Comparison of ENCODE assay signal across 21 cellular contexts in genomic region chr19:47419789-47420188, GRCh38. TPM values are rescaled to one million over a fixed set of nuclear protein-coding genes. Genes with fewer than 3 reads are reported as not detected.
DNase-seq lines count a peak whose midpoint lies in the region; ATAC-seq and TF ChIP-seq lines count a peak whose summit lies in the region.
"Had no signal": no experiment of that assay in that cellular context is flagged by ENCODE, and none has a peak within 500 bp of the region (broad histone marks: within the 10 kb centered on the region; RNA-seq: fewer than 3 reads in every experiment).

No MANE protein-coding gene starts in this region.

- H3K36me3 Mint-ChIP-seq in endodermal cell (ENCODE audit: low read depth) (peaks cover 14% of the 10 kb centered on the region), mesothelial cell of epicardium (peaks cover 7% of the 10 kb centered on the region)

- no peaks in the 10 kb centered on the region for H3K9me3 Mint-ChIP-seq in endodermal cell
- no peaks in the 10 kb centered on the region for H3K9me3 Mint-ChIP-seq in mesothelial cell of epicardium
- H3K9me3 Mint-ChIP-seq: CD4-positive, alpha-beta T cell had no signal

- no peaks in the 10 kb centered on the region for H3K36me3 ChIP-seq in HUES48 (ENCODE audit: control insufficient read depth, insufficient read depth, low read length)
- H3K36me3 ChIP-seq in endodermal cell (ENCODE audit: control insufficient read depth, insufficient read depth, low read length) = peaks cover 10% of the 10 kb centered on the region
- H3K36me3 ChIP-seq in upper lobe of right lung = no peaks in the 10 kb centered on the region
- no peaks in the 10 kb centered on the region for H3K36me3 ChIP-seq in stomach
- H3K36me3 ChIP-seq: SJCRH30, thyroid gland had no signal

- TF ChIP-seq EP300 in stomach (IDR thresholded peaks at IDR 0.05) = no peak

- H3K4me3 ChIP-seq in HUES48 (ENCODE audit: low read depth, low read length) (peak overlapping the region; percentile 65), endodermal cell (ENCODE audit: low read length) (peak overlapping the region; percentile 73), upper lobe of right lung (no peak overlapping the region), stomach (no peak overlapping the region)

- H3K9me3 ChIP-seq in HUES48 (ENCODE audit: control insufficient read depth, insufficient read depth, low read length) (no peaks in the 10 kb centered on the region), endodermal cell (ENCODE audit: control insufficient read depth, low read length) (no peaks in the 10 kb centered on the region), upper lobe of right lung (no peaks in the 10 kb centered on the region), stomach (no peaks in the 10 kb centered on the region)
- H3K9me3 ChIP-seq: SJCRH30, thyroid gland had no signal

- intact Hi-C loops in upper lobe of right lung (cut with DNase I) (no loop called here), stomach (cut with DNase I; ENCODE audit: low total_unique reads) (no loop called here)

- H3K27ac Mint-ChIP-seq in endodermal cell (no peak overlapping the region), mesothelial cell of epicardium (peak overlapping the region; percentile 96)
- H3K27ac Mint-ChIP-seq: CD4-positive, alpha-beta T cell had no signal

- no peak for ATAC-seq in upper lobe of right lung
- ATAC-seq in GM18873 (IDR thresholded peaks at IDR 0.05; ENCODE audit: low FRiP score, unreplicated experiment) = no peak
- ATAC-seq: right cardiac atrium had no signal

- H3K4me1 Mint-ChIP-seq in endodermal cell = peaks cover 34% of the 10 kb centered on the region
- H3K4me1 Mint-ChIP-seq in mesothelial cell of epicardium = peaks cover 62% of the 10 kb centered on the region

- TF ChIP-seq POLR2A in stomach (IDR thresholded peaks at IDR 0.05) = no peak

- H3K9ac ChIP-seq in HUES48 (ENCODE audit: low read depth, low read length) = no peak overlapping the region
- H3K9ac ChIP-seq in endodermal cell (ENCODE audit: extremely low read depth, low read length, poor library complexity, severe bottlenecking) = peak overlapping the region; percentile 25
- H3K9ac ChIP-seq: parathyroid adenoma had no signal

- 8 to 15% methylated on average over 2 to 17 of the region's 19 CpGs for whole genome bisulfite sequencing in endodermal cell (ENCODE audit: insufficient coverage in 1 of 2, insufficient read length in 1 of 2), 2 experiments
- WGBS in stomach, 5 donors = 8 to 20% (median 16%) methylated on average over 18 to 19 of the region's 19 CpGs

- DNase-seq in endodermal cell (peak; percentile 66), mesothelial cell of epicardium (ENCODE audit: low spot score in 2 of 2, unreplicated experiment in 2 of 2) (no peak), upper lobe of right lung (peak; percentile 61), NCI-H345 (lab: John Stamatoyannopoulos, UW) (no peak), stomach (no peak)
- DNase-seq: activated CD8-positive, alpha-beta memory T cell treated with anti-CD3 and anti-CD28 coated beads for 24 hours; activated T-cell treated with anti-CD3 and anti-CD28 coated beads, Interleukin-2, amount 50 U/mL, for 1 hour; CD4-positive, alpha-beta T cell; cortex of kidney; GDM1; Karpas-422; stimulated activated naive CD4-positive, alpha-beta T cell treated with Interleukin-2 at 50 U/mL for 16 hours; thyroid gland had no signal

- peak overlapping the region; percentile 42 for H3K4me3 Mint-ChIP-seq in endodermal cell
- peak overlapping the region; percentile 52 for H3K4me3 Mint-ChIP-seq in mesothelial cell of epicardium
- H3K4me3 Mint-ChIP-seq: CD4-positive, alpha-beta T cell had no signal

- no peak overlapping the region for H3K27ac ChIP-seq in HUES48 (ENCODE audit: low read depth, low read length)
- peak overlapping the region; percentile 90 for H3K27ac ChIP-seq in endodermal cell (ENCODE audit: low read depth, low read length)
- no peak overlapping the region for H3K27ac ChIP-seq in upper lobe of right lung
- H3K27ac ChIP-seq in stomach = no peak overlapping the region
- H3K27ac ChIP-seq: parathyroid adenoma, SJCRH30, thyroid gland had no signal

- H3K27me3 Mint-ChIP-seq in endodermal cell (ENCODE audit: insufficient read depth) = peaks cover 57% of the 10 kb centered on the region
- peaks cover 9% of the 10 kb centered on the region for H3K27me3 Mint-ChIP-seq in mesothelial cell of epicardium (ENCODE audit: low read depth)

- peaks cover 83% of the 10 kb centered on the region for H3K27me3 ChIP-seq in HUES48 (ENCODE audit: control insufficient read depth, insufficient read depth, low read length)
- H3K27me3 ChIP-seq in endodermal cell (ENCODE audit: control insufficient read depth, insufficient read depth, low read length, poor library complexity, severe bottlenecking) = peaks cover 10% of the 10 kb centered on the region
- peaks cover 63% of the 10 kb centered on the region for H3K27me3 ChIP-seq in upper lobe of right lung
- H3K27me3 ChIP-seq in stomach = peaks cover 23 to 100% (median 87%) of the 10 kb centered on the region in 3 donors

- H3K4me1 ChIP-seq in HUES48 (ENCODE audit: control insufficient read depth, insufficient read depth, low read length) = peaks cover 26% of the 10 kb centered on the region
- H3K4me1 ChIP-seq in endodermal cell (ENCODE audit: control insufficient read depth, insufficient read depth, low read length) = no peaks in the 10 kb centered on the region
- H3K4me1 ChIP-seq in upper lobe of right lung = no peaks in the 10 kb centered on the region
- H3K4me1 ChIP-seq in stomach = peaks cover 7 to 40% (median 24%) of the 10 kb centered on the region in 4 donors
- H3K4me1 ChIP-seq: parathyroid adenoma, thyroid gland had no signal

- TF ChIP-seq CTCF in endodermal cell (conservative IDR thresholded peaks at IDR 0.05) (no peak), mesothelial cell of epicardium (IDR thresholded peaks at IDR 0.05; ENCODE audit: unreplicated experiment) (no peak), upper lobe of right lung (IDR thresholded peaks at IDR 0.05) (no peak), stomach (IDR thresholded peaks at IDR 0.05) (no peak)

RNA-seq across cellular contexts. Expression of gene MEIS3, which starts 0.5 kb away (rescaled TPM):
- total RNA-seq in endodermal cell (100 to 1,000 TPM in 1 of 2 donors, 10 to 100 TPM in 1; 47.7 to 132 TPM), mesothelial cell of epicardium (268 to 277 TPM (median 273 TPM) in 3 replicates), upper lobe of right lung (4.3 TPM), stomach (10 to 100 TPM in 3 of 5 donors, 1 to 10 TPM in 2; 3.1 to 18.2 (median 10.5) TPM)
- 150 TPM for polyA plus RNA-seq in endodermal cell (2013, experiment 1 of 2)
- 154 TPM for polyA plus RNA-seq in endodermal cell (2013, experiment 2 of 2)
- 10 to 100 TPM; 11.9 to 16.7 (median 15.3) TPM for polyA plus RNA-seq in stomach
- total RNA-seq: T-helper 1 cell treated with Interleukin-12 subunit alpha and Interleukin-12 subunit beta and Interleukin-4 antibody, amounts not matched to agents 30 ng/mL and 1 ng/mL, for 36 hours had no signal

RNA-seq across cellular contexts. Expression of gene SLC8A2, which starts 51.9 kb away (rescaled TPM):
- total RNA-seq in endodermal cell = 1 to 10 TPM; 2.5 to 3.6 TPM
- 4.1 TPM for polyA plus RNA-seq in endodermal cell (2013, experiment 1 of 2)
- 2.6 TPM for polyA plus RNA-seq in endodermal cell (2013, experiment 2 of 2)
- 2.2 to 3.7 TPM (median 2.5 TPM) in 3 replicates for total RNA-seq in mesothelial cell of epicardium
- 0.23 TPM for total RNA-seq in upper lobe of right lung
- 10 to 100 TPM in 1 of 5 donors, 1 to 10 TPM in 3, under 1 TPM in 1; 0.73 to 17.9 (median 6.4) TPM for total RNA-seq in stomach
- under 1 TPM; 0.12 to 0.60 (median 0.46) TPM for polyA plus RNA-seq in stomach
- total RNA-seq: CD4-positive, alpha-beta T cell; lung microvascular endothelial cell; myocyte; T-helper 1 cell treated with Interleukin-12 subunit alpha and Interleukin-12 subunit beta and Interleukin-4 antibody, amounts not matched to agents 30 ng/mL and 1 ng/mL, for 36 hours had no signal

Comparison
In these comparisons a context has a peak if more than half of its experiments do, and no peak if none do; other contexts are left out.
1. H3K4me3 ChIP-seq: peak in HUES48 (single experiment) and endodermal cell (single experiment); none in upper lobe of right lung (single experiment) and stomach (0 of 4).
2. DNase-seq: peak in endodermal cell (single experiment) and upper lobe of right lung (single experiment); none in mesothelial cell of epicardium (0 of 2), NCI-H345 (single experiment) and stomach (single experiment).